Comparison of ENCODE assay signal across 20 cellular contexts in the genomic region with DNA sequence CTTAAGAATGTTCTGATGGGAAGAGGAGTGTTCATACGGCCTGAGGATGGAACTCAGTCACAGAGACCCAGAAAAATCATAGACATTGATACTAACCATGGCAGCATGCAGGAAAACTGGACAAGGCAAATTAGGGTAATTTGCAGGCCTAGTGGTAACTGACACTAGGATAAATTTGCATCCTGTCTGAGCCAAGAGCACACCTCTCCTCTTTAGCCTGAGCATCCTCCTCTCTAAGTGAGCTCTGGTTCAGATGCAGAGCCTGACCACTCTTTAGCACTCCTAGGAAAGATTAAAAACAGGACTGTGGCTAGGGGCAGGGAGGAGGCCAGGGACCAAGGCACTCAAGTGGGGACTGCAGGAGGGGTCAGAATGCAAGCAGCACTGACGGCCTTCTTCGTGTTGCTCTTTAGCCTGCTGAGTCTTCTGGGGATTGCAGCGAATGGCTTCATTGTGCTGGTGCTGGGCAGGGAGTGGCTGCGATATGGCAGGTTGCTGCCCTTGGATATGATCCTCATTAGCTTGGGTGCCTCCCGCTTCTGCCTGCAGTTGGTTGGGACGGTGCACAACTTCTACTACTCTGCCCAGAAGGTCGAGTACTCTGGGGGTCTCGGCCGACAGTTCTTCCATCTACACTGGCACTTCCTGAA. TPM values are rescaled to one million over a fixed set of nuclear protein-coding genes. Genes with fewer than 3 reads are reported as not detected.
DNase-seq lines count a peak whose midpoint lies in the region; ATAC-seq, FAIRE-seq and TF ChIP-seq lines count a peak whose summit lies in the region.
"Had no signal": no experiment of that assay in that cellular context is flagged by ENCODE, and none has a peak within 500 bp of the region (broad histone marks: within the 10 kb centered on the region; RNA-seq: fewer than 3 reads in every experiment).

A gene with protein sequence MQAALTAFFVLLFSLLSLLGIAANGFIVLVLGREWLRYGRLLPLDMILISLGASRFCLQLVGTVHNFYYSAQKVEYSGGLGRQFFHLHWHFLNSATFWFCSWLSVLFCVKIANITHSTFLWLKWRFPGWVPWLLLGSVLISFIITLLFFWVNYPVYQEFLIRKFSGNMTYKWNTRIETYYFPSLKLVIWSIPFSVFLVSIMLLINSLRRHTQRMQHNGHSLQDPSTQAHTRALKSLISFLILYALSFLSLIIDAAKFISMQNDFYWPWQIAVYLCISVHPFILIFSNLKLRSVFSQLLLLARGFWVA (plus strand): TSS at position 373 of the 650 bp plus-strand sequence. CDS start 0 bp downstream, at position 373.

- TF ChIP-seq CTCF in SK-N-SH (IDR thresholded peaks at IDR 0.05) (no peak), WTC11 (IDR thresholded peaks at IDR 0.05) (no peak), HepG2 (CRISPR knock-in tag; IDR thresholded peaks at IDR 0.05) (no peak)

- no peaks in the 10 kb centered on the region for H3K9me2 ChIP-seq in SK-N-SH

- H3K9me3 ChIP-seq in SK-N-SH (peaks cover 18% of the 10 kb centered on the region; the same call in 1 of the 2 replicates), HepG2 (ENCODE audit: low read length) (no peaks in the 10 kb centered on the region)
- H3K9me3 ChIP-seq: BE2C had no signal

- DNase-seq in SK-N-SH, result no peak
- no peak for DNase-seq in WTC11 (ENCODE audit: low spot score)
- peak; percentile 26 to 41 for DNase-seq in left colon
- no peak for DNase-seq in stimulated activated effector memory CD8-positive, alpha-beta T cell treated with anti-CD3 and anti-CD28 coated beads, Interleukin-12 subunit alpha, Interleukin-12 subunit beta, amount 100 ng/mL, for 72 hours (ENCODE audit: low spot score in 2 of 2)
- no peak for DNase-seq in GM19238 (ENCODE audit: insufficient read length, low spot score)
- no peak for DNase-seq in NCI-H1105 treated with DMSO at 0.1 percent for 48 hours (lab: John Stamatoyannopoulos, UW)
- no peak for DNase-seq in HepG2 (ENCODE audit: low spot score)
- DNase-seq: BE2C; CD4-positive, alpha-beta T cell; MM.1S; NCI-H1092 treated with DMSO at 0.1 percent for 48 hours; NCI-H1694; NCI-H69; SHP77 treated with DMSO at 0.1 percent for 48 hours had no signal

- H4K20me1 ChIP-seq in SK-N-SH (ENCODE audit: insufficient read depth) (no peaks in the 10 kb centered on the region), HepG2 (ENCODE audit: insufficient read depth, low read length) (no peaks in the 10 kb centered on the region)

- peak within 1 kb of the TSS in 1 of 2 experiments; percentile 72; a peak in 1 of 4 replicates for H3K27ac ChIP-seq in SK-N-SH (ENCODE audit: low read depth in 2 of 2, low read length in 1 of 2)
- no peak within 1 kb of the TSS for H3K27ac ChIP-seq in HepG2 (ENCODE audit: extremely low read length, insufficient read depth, low read length)
- H3K27ac ChIP-seq: 22Rv1 had no signal

- H3K27me3 ChIP-seq in SK-N-SH (ENCODE audit: insufficient read depth) (no peaks in the 10 kb centered on the region), HepG2 (ENCODE audit: control insufficient read depth in 1 of 2, insufficient read depth in 2 of 2, low read length in 2 of 2) (no peaks in the 10 kb centered on the region)
- H3K27me3 ChIP-seq: BE2C had no signal

- ATAC-seq in SK-N-SH treated with all-trans-retinoic acid at 6 μM for 48 hours, result peak; percentile 35
- peak; percentile 63 for ATAC-seq in WTC11
- peak; percentile 97 for ATAC-seq in left colon
- peak; percentile 26 for ATAC-seq in stimulated activated effector memory CD8-positive, alpha-beta T cell treated with anti-CD3 and anti-CD28 coated beads, Interleukin-12 subunit alpha, Interleukin-12 subunit beta, amount 100 ng/mL, for 72 hours
- no peak for ATAC-seq in HepG2

- 67% methylated on average over 10 of the region's 10 CpGs for WGBS in SK-N-SH (ENCODE audit: low lambda C conversion rate)
- WGBS in HepG2 (ENCODE audit: low lambda C conversion rate), result 24% methylated on average over 4 of the region's 10 CpGs

- H3K27ac Mint-ChIP-seq in WTC11, result no peak within 1 kb of the TSS
- no peak within 1 kb of the TSS for H3K27ac Mint-ChIP-seq in stimulated activated effector memory CD8-positive, alpha-beta T cell treated with anti-CD3 and anti-CD28 coated beads, Interleukin-12 subunit alpha, Interleukin-12 subunit beta, amount 100 ng/mL, for 72 hours
- H3K27ac Mint-ChIP-seq: CD4-positive, alpha-beta T cell had no signal

- CTCF ChIA-PET in SK-N-SH (lab: Yijun Ruan, JAX) (interaction anchor here (0.7 kb wide), 1 partner anchor 237 kb away, joined by 3 read pairs; no protein-coding TSS in a partner anchor), WTC11 (lab: Charles Lee) (no interaction called here), HepG2 (lab: Yijun Ruan, JAX; ENCODE audit: low intra/inter-chr PET ratio, low total read pairs) (no interaction called here)

- H3K4me3 ChIP-seq in SK-N-SH (ENCODE audit: low read depth in 2 of 2, low read length in 1 of 2), result no peak within 1 kb of the TSS
- no peak within 1 kb of the TSS for H3K4me3 ChIP-seq in HepG2 (replicated peaks in 1 of 3; ENCODE audit: insufficient read depth in 1 of 3, low read depth in 2 of 3, low read length in 3 of 3)

- H3K9me3 Mint-ChIP-seq in WTC11, result no peaks in the 10 kb centered on the region
- H3K9me3 Mint-ChIP-seq in stimulated activated effector memory CD8-positive, alpha-beta T cell treated with anti-CD3 and anti-CD28 coated beads, Interleukin-12 subunit alpha, Interleukin-12 subunit beta, amount 100 ng/mL, for 72 hours, result no peaks in the 10 kb centered on the region
- H3K9me3 Mint-ChIP-seq: CD4-positive, alpha-beta T cell had no signal

- no peaks in the 10 kb centered on the region for H3K36me3 Mint-ChIP-seq in WTC11
- no peaks in the 10 kb centered on the region for H3K36me3 Mint-ChIP-seq in stimulated activated effector memory CD8-positive, alpha-beta T cell treated with anti-CD3 and anti-CD28 coated beads, Interleukin-12 subunit alpha, Interleukin-12 subunit beta, amount 100 ng/mL, for 72 hours

- H3K79me2 ChIP-seq in SK-N-SH (ENCODE audit: insufficient read depth) (no peaks in the 10 kb centered on the region), HepG2 (ENCODE audit: insufficient read depth, low read length) (no peaks in the 10 kb centered on the region)

- H3K9ac ChIP-seq in SK-N-SH, result no peak within 1 kb of the TSS
- H3K9ac ChIP-seq in HepG2 (ENCODE audit: insufficient read depth, low read depth, low read length), result no peak within 1 kb of the TSS

- H3F3A ChIP-seq in SK-N-SH (replicated peaks; ENCODE audit: insufficient read depth), result no peaks in the 10 kb centered on the region

- FAIRE-seq in HepG2 (lab: Jason Lieb, UNC), result no peak

- H3K36me3 ChIP-seq in SK-N-SH (replicated peaks in 1 of 2; ENCODE audit: control insufficient read depth in 1 of 2, insufficient read depth in 2 of 2, low read length in 1 of 2), result peaks cover 0 to 4% of the 10 kb centered on the region in 2 experiments
- H3K36me3 ChIP-seq in HepG2 (replicated peaks in 1 of 2; ENCODE audit: control insufficient read depth in 1 of 2, insufficient read depth in 2 of 2, low read length in 2 of 2), result no peaks in the 10 kb centered on the region
- H3K36me3 ChIP-seq: BE2C had no signal

- in situ Hi-C loops in HepG2 (cut with HindIII; ENCODE audit: extremely low pct_ligation_motif_present, low pct_unique_long_range_greater_than_20kb), result no loop called here

- H3K27me3 Mint-ChIP-seq in WTC11 (ENCODE audit: low read depth), result no peaks in the 10 kb centered on the region
- H3K27me3 Mint-ChIP-seq: CD4-positive, alpha-beta T cell had no signal

- H2AFZ ChIP-seq in SK-N-SH (ENCODE audit: low read depth) (no peak within 1 kb of the TSS), HepG2 (ENCODE audit: low read length) (no peak within 1 kb of the TSS)

- H3K4me1 ChIP-seq in SK-N-SH (ENCODE audit: control insufficient read depth in 1 of 2, insufficient read depth in 2 of 2, low read depth in 1 of 2, low read length in 1 of 2) (no peaks in the 10 kb centered on the region; a peak in 2 of 4 replicates), HepG2 (ENCODE audit: insufficient read depth, low read length) (no peaks in the 10 kb centered on the region)
- H3K4me1 ChIP-seq: BE2C had no signal

- TF ChIP-seq RAD21 in SK-N-SH (IDR thresholded peaks at IDR 0.05; ENCODE audit: low read length), result no peak
- TF ChIP-seq RAD21 in HepG2 (CRISPR knock-in tag; IDR thresholded peaks at IDR 0.05), result no peak

- TF ChIP-seq POLR2A in HepG2 (IDR thresholded peaks at IDR 0.05; ENCODE audit: insufficient read depth in 1 of 2, low read depth in 2 of 2, low read length in 2 of 2), result no peak

- no peak for TF ChIP-seq EP300 in SK-N-SH (IDR thresholded peaks at IDR 0.05; ENCODE audit: borderline replicate concordance in 1 of 2, low read depth in 1 of 2, low read length in 1 of 2)
- no peak for TF ChIP-seq EP300 in HepG2 (IDR thresholded peaks at IDR 0.05; ENCODE audit: low read depth in 2 of 2, low read length in 2 of 2)
- no peak for TF ChIP-seq EP300 in HepG2 (CRISPR knock-in tag; IDR thresholded peaks at IDR 0.05; ENCODE audit: borderline replicate concordance)

- H3K4me1 Mint-ChIP-seq in WTC11, result no peaks in the 10 kb centered on the region
- H3K4me1 Mint-ChIP-seq in stimulated activated effector memory CD8-positive, alpha-beta T cell treated with anti-CD3 and anti-CD28 coated beads, Interleukin-12 subunit alpha, Interleukin-12 subunit beta, amount 100 ng/mL, for 72 hours, result no peaks in the 10 kb centered on the region

- H3K4me3 Mint-ChIP-seq in WTC11, result no peak within 1 kb of the TSS
- H3K4me3 Mint-ChIP-seq in stimulated activated effector memory CD8-positive, alpha-beta T cell treated with anti-CD3 and anti-CD28 coated beads, Interleukin-12 subunit alpha, Interleukin-12 subunit beta, amount 100 ng/mL, for 72 hours, result no peak within 1 kb of the TSS
- H3K4me3 Mint-ChIP-seq: CD4-positive, alpha-beta T cell had no signal

- POLR2A ChIA-PET in SK-N-SH (lab: Yijun Ruan, JAX), result no interaction called here
- POLR2A ChIA-PET in WTC11 (lab: Charles Lee), result no interaction called here
- POLR2A ChIA-PET in HepG2 (lab: Yijun Ruan, JAX), result no interaction called here

- H3K4me2 ChIP-seq in SK-N-SH (no peak within 1 kb of the TSS), HepG2 (ENCODE audit: low read depth, low read length) (no peak within 1 kb of the TSS)

- intact Hi-C loops in left colon (cut with DNase I, micrococcal nuclease), result no loop called here
- intact Hi-C loops in HepG2 (cut with micrococcal nuclease; ENCODE audit: unreplicated experiment), result no loop called here

- no TSS peak for BruUV-seq in HepG2 (replicated peaks; lab: Mats Ljungman, UMichigan)

RNA-seq across cellular contexts. Expression of the gene that starts here (rescaled TPM):
- polyA plus RNA-seq in SK-N-SH (2012; rRNA removed), result not detected in 2 replicates
- not detected in 2 replicates for polyA plus RNA-seq in SK-N-SH (2012; cell fraction: cytosol; rRNA removed)
- not detected in 2 replicates for polyA plus RNA-seq in SK-N-SH (2012; cell fraction: nucleus; rRNA removed)
- 0.31 to 0.44 TPM in 2 of 3 replicates, not detected in the other for total RNA-seq in WTC11 (2021)
- total RNA-seq in left colon, result not detected
- total RNA-seq in HepG2 (2016; rRNA removed; fragmentation: Illumina TruSeq; extraction: Trizol), result not detected in 2 replicates
- not detected in 2 replicates for total RNA-seq in HepG2 (2016; cell fraction: cytosol; rRNA removed; fragmentation: Illumina TruSeq; extraction: Trizol; ENCODE audit: low read depth)
- not detected in 2 replicates for total RNA-seq in HepG2 (2016; cell fraction: insoluble cytoplasmic fraction; rRNA removed; fragmentation: Illumina TruSeq; extraction: Trizol)
- total RNA-seq in HepG2 (2016; cell fraction: membrane; rRNA removed; fragmentation: Illumina TruSeq; extraction: Trizol), result not detected in 2 replicates
- not detected in 2 replicates for total RNA-seq in HepG2 (2016; cell fraction: nucleus; rRNA removed; fragmentation: Illumina TruSeq; extraction: Trizol)
- not detected in 2 replicates for polyA plus RNA-seq in HepG2 (2011; rRNA removed)
- not detected in 2 replicates for polyA plus RNA-seq in HepG2 (2011; cell fraction: cytosol; rRNA removed)
- polyA plus RNA-seq in HepG2 (2011; cell fraction: nucleus; rRNA removed), result not detected in 2 replicates
- not detected in 2 replicates for polyA plus RNA-seq in HepG2 (2012)
- not detected in 2 replicates for polyA plus RNA-seq in HepG2 (2016; cell fraction: cytosol; fragmentation: Illumina TruSeq; extraction: Trizol; ENCODE audit: low read depth)
- polyA plus RNA-seq in HepG2 (2016; cell fraction: insoluble cytoplasmic fraction; fragmentation: Illumina TruSeq; extraction: Trizol; ENCODE audit: low read depth), result not detected in 2 replicates
- not detected in 2 replicates for polyA plus RNA-seq in HepG2 (2016; cell fraction: membrane; fragmentation: Illumina TruSeq; extraction: Trizol; ENCODE audit: low read depth)
- polyA plus RNA-seq in HepG2 (2016; cell fraction: nucleus; fragmentation: Illumina TruSeq; extraction: Trizol; ENCODE audit: insufficient read depth, low read depth), result not detected in 2 replicates
- polyA minus RNA-seq in HepG2 (2011; rRNA and poly(A)+ RNA removed; ENCODE audit: low replicate concordance), result not detected in 2 replicates
- not detected in 2 replicates for polyA minus RNA-seq in HepG2 (2011; cell fraction: cytosol; rRNA and poly(A)+ RNA removed)
- not detected in 2 replicates for polyA minus RNA-seq in HepG2 (2011; cell fraction: nucleus; rRNA and poly(A)+ RNA removed)
- total RNA-seq: H4, OCI-LY7, RPMI7951 had no signal
- polyA plus RNA-seq: AG04450 had no signal

Comparison
In these comparisons a context has a peak if more than half of its experiments do, and no peak if none do; other contexts are left out.
1. Peak in ATAC-seq in WTC11; RNA of the gene not detected or under 1 TPM.
2. Peak in DNase-seq and ATAC-seq in left colon; RNA of the gene not detected or under 1 TPM.